Comparison of ENCODE assay signal across 8 cellular contexts in the genomic region with DNA sequence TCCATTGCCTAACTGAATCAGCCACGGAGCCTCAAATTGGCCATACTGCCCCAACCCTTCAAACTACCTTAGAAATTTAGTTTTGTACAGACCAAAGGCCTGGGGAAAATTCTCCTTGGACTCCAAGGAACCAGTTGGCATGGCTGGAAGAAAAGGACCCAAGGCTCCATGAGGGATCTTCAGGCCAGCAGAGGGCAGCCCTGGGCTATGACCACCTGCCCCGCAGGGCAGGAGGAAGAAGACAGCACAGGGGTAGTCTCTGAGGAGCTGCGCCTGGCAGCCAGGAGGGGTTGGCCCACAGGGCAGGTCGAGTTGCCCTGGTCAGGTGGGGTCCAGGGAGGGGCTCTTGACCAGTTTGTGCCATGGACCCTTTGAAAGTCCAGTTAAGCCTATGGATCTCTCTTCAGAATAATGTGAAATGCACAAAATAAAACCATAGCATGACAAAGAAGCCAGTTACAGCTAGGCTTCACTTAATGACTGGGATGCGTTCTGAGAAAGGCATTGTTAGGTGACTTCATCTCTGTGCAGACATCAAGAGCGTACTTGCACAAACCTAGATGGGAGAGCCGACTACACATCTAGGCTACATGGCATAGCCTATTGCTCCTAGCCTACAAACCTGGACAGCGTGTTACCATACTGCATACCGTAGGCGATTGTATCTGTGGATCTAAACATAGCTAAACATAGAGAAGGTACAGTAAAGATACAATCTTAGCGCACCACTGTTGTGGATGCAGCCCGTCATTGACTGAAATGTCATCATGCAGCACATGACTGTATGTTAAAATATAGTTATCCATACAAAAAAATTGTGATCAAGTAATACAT. TPM values are rescaled to one million over a fixed set of nuclear protein-coding genes. Genes with fewer than 3 reads are reported as not detected.
DNase-seq lines count a peak whose midpoint lies in the region; ATAC-seq lines count a peak whose summit lies in the region.

No MANE protein-coding gene starts in this region.

- no peaks in the 10 kb centered on the region for H3K36me3 ChIP-seq in NT2/D1 (ENCODE audit: insufficient read depth, insufficient read length, low read length)

- H3K36me3 Mint-ChIP-seq in activated T-helper 17 cell treated with anti-CD3 and anti-CD28 coated beads, Interleukin-2, amount 50 U/mL, for 72 hours (ENCODE audit: low read depth): no peaks in the 10 kb centered on the region

- no peaks in the 10 kb centered on the region for H3K27me3 Mint-ChIP-seq in activated T-helper 17 cell treated with anti-CD3 and anti-CD28 coated beads, Interleukin-2, amount 50 U/mL, for 72 hours

- H3K27me3 ChIP-seq in NT2/D1 (ENCODE audit: insufficient read depth, insufficient read length): peaks cover 8% of the 10 kb centered on the region

- H3K9me3 Mint-ChIP-seq in activated T-helper 17 cell treated with anti-CD3 and anti-CD28 coated beads, Interleukin-2, amount 50 U/mL, for 72 hours: no peaks in the 10 kb centered on the region

- peaks cover 8% of the 10 kb centered on the region for H3K4me1 ChIP-seq in NT2/D1 (ENCODE audit: insufficient read depth, insufficient read length)

- no peak overlapping the region for H3K9ac ChIP-seq in NT2/D1 (ENCODE audit: insufficient read length, low read depth)

- no peaks in the 10 kb centered on the region for H3K4me1 Mint-ChIP-seq in activated T-helper 17 cell treated with anti-CD3 and anti-CD28 coated beads, Interleukin-2, amount 50 U/mL, for 72 hours

- no peak overlapping the region for H3K4me3 ChIP-seq in NT2/D1 (ENCODE audit: insufficient read length, low read depth)

- peak; percentile 83 for ATAC-seq in activated T-helper 17 cell treated with anti-CD3 and anti-CD28 coated beads, Interleukin-2, amount 50 U/mL, for 72 hours (replicated peaks)
- ATAC-seq in Right ventricle myocardium superior (ENCODE audit: poor library complexity): peak; percentile 81
- ATAC-seq in GM18520 (IDR thresholded peaks at IDR 0.05; ENCODE audit: unreplicated experiment): no peak
- no peak for ATAC-seq in HG03460 (IDR thresholded peaks at IDR 0.05; ENCODE audit: unreplicated experiment)

- intact Hi-C loops in Right ventricle myocardium superior (cut with DNase I): no loop called here

- H3K27ac Mint-ChIP-seq in activated T-helper 17 cell treated with anti-CD3 and anti-CD28 coated beads, Interleukin-2, amount 50 U/mL, for 72 hours: no peak overlapping the region

- no peaks in the 10 kb centered on the region for H3K9me3 ChIP-seq in NT2/D1 (ENCODE audit: insufficient read depth, low read length)

- peak; percentile 37 to 43 for DNase-seq in AML-193 (lab: John Stamatoyannopoulos, UW)
- DNase-seq in GM19240 (ENCODE audit: insufficient read length, low spot score): peak; percentile 61
- peak; percentile 64 for DNase-seq in NT2/D1 (ENCODE audit: low read depth, low spot score)
- peak; percentile 67 for DNase-seq in Right ventricle myocardium superior
- peak; percentile 33 for DNase-seq in renal cortical epithelial cell (ENCODE audit: low read depth)

- H3K4me3 Mint-ChIP-seq in activated T-helper 17 cell treated with anti-CD3 and anti-CD28 coated beads, Interleukin-2, amount 50 U/mL, for 72 hours: no peak overlapping the region

RNA-seq across cellular contexts. Expression of a gene that starts 26.1 kb away (rescaled TPM):
- not detected for total RNA-seq in activated T-helper 17 cell treated with anti-CD3 and anti-CD28 coated beads, Interleukin-2, amount 50 U/mL, for 72 hours
- total RNA-seq in Right ventricle myocardium superior (not detected), renal cortical epithelial cell (not detected in 2 replicates)

RNA-seq across cellular contexts. Expression of a gene that starts 40.9 kb away (rescaled TPM):
- under 1 TPM in 1 of 2 donors, not detected in 1; 0.19 TPM for total RNA-seq in activated T-helper 17 cell treated with anti-CD3 and anti-CD28 coated beads, Interleukin-2, amount 50 U/mL, for 72 hours
- not detected for total RNA-seq in Right ventricle myocardium superior
- not detected in 2 replicates for total RNA-seq in renal cortical epithelial cell

Comparison
In these comparisons a context has a peak if more than half of its experiments do, and no peak if none do; other contexts are left out.
1. ATAC-seq: peak in activated T-helper 17 cell treated with anti-CD3 and anti-CD28 coated beads, Interleukin-2, amount 50 U/mL, for 72 hours (single experiment) and Right ventricle myocardium superior (single experiment); none in GM18520 (single experiment) and HG03460 (single experiment).
2. Peak in every context shown above with its lines, with median percentiles within 50 percentile points of each other: DNase-seq.